Comparison of ENCODE assay signal across 8 cellular contexts in the genomic region with DNA sequence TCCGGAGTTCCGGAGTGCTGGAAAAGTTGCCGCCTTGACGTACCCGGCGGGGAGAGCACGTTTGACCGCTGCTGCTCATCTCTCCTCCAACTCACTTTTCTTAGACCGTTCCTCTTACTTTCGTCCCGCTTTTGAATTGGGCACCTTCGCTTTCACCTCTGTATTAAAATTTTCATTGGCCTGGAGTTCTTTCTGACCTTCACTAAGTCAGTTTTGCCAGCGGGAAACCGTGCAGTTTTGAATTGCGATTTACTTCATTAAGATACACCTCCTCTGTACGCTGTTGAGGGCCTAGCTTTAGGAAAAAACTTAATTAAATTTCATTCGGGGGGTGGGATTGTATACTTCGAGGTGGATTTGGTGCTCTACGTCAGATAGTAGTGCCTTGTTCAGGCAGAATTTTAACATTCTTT.
DNase-seq lines count a peak whose midpoint lies in the region; ATAC-seq lines count a peak whose summit lies in the region.

No MANE protein-coding gene starts in this region.

- peaks cover 3% of the 10 kb centered on the region for H3K36me3 Mint-ChIP-seq in T-helper 1 cell treated with Interleukin-12 subunit alpha and Interleukin-12 subunit beta and Interleukin-4 antibody, amounts not matched to agents 30 μg/mL and 1 μg/mL, for 36 hours (ENCODE audit: low read depth)

- no peaks in the 10 kb centered on the region for H3K9me3 Mint-ChIP-seq in T-helper 1 cell treated with Interleukin-12 subunit alpha and Interleukin-12 subunit beta and Interleukin-4 antibody, amounts not matched to agents 30 μg/mL and 1 μg/mL, for 36 hours

- peak overlapping the region; percentile 78 to 99 (median 97) for H3K4me3 ChIP-seq in skin epidermis

- DNase-seq in DMS79 treated with DMSO at 0.1 percent for 48 hours (lab: John Stamatoyannopoulos, UW) (peak; percentile 53), DMS79 (lab: John Stamatoyannopoulos, UW) (no peak), hepatic stellate cell (ENCODE audit: low spot score) (peak; percentile 39), NCI-H2196 treated with DMSO at 0.1 percent for 48 hours (lab: John Stamatoyannopoulos, UW; ENCODE audit: unreplicated experiment) (no peak), COLO668 (lab: John Stamatoyannopoulos, UW; ENCODE audit: unreplicated experiment) (no peak)

- H3K4me1 Mint-ChIP-seq in T-helper 1 cell treated with Interleukin-12 subunit alpha and Interleukin-12 subunit beta and Interleukin-4 antibody, amounts not matched to agents 30 μg/mL and 1 μg/mL, for 36 hours (ENCODE audit: low read depth), result peaks cover 20% of the 10 kb centered on the region

- peak overlapping the region; percentile 71 to 97 (median 94) for H3K27ac ChIP-seq in skin epidermis

- H3K27me3 Mint-ChIP-seq in T-helper 1 cell treated with Interleukin-12 subunit alpha and Interleukin-12 subunit beta and Interleukin-4 antibody, amounts not matched to agents 30 μg/mL and 1 μg/mL, for 36 hours (ENCODE audit: low read depth), result no peaks in the 10 kb centered on the region

- peak overlapping the region; percentile 100 for H3K4me3 Mint-ChIP-seq in T-helper 1 cell treated with Interleukin-12 subunit alpha and Interleukin-12 subunit beta and Interleukin-4 antibody, amounts not matched to agents 30 μg/mL and 1 μg/mL, for 36 hours

- H3K27ac Mint-ChIP-seq in T-helper 1 cell treated with Interleukin-12 subunit alpha and Interleukin-12 subunit beta and Interleukin-4 antibody, amounts not matched to agents 30 μg/mL and 1 μg/mL, for 36 hours, result peak overlapping the region; percentile 99

- peak; percentile 4 for ATAC-seq in HG02571 (IDR thresholded peaks at IDR 0.05; ENCODE audit: unreplicated experiment)

Comparison
In these comparisons a context has a peak if more than half of its experiments do, and no peak if none do; other contexts are left out.
1. DNase-seq: peak in DMS79 treated with DMSO at 0.1 percent for 48 hours (single experiment) and hepatic stellate cell (single experiment); none in DMS79 (single experiment), NCI-H2196 treated with DMSO at 0.1 percent for 48 hours (single experiment) and COLO668 (single experiment).